In the genomic region with DNA sequence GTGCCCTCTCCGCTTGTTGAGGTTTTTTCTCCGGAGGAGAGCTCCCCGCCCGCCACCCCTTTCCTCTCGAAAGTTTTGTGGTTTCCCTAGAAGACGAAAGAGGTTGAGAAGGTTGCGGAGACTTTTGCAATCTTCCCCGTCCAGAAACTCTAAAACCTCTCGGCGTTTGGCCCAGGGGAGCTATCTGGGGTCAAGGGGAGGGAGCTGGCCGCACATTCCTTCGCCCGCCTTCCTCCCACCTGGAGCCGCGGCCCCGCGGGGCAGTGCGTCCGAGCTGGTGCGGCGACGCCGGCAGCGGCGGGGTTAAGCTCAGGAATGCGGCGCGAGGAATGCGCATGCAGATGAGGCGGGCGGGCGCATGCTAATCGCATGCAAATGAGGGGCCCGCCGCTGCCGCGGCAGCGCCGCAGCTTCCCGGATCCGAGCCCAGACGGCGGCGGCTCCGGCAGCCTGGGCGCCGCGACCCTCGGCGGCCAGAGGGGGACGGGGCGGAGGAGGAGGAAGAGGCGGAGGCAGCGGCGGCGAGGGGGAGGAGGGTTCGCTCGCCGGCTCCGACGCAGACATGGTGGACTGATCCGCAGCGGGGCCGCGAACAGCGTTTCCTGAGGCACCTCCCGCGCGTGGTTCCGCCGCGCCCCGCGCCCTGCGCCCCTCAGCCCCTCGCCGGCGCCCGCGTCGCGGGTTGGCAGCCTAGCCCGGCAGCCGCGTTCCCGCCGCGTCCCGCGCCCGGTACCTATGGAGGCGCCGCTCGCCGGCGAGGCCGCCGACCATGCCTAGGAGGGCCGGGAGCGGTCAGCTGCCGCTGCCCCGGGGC, we compare ENCODE assay signal across 8 cellular contexts. TPM values are rescaled to one million over a fixed set of nuclear protein-coding genes. Genes with fewer than 3 reads are reported as not detected.
DNase-seq lines count a peak whose midpoint lies in the region; ATAC-seq and TF ChIP-seq lines count a peak whose summit lies in the region.

Gene WWC2 (plus strand): TSS at position 535 of the 814 bp plus-strand sequence. CDS start 235 bp downstream, at position 770.

- peak within 1 kb of the TSS; percentile 69 to 71 for H3K4me3 Mint-ChIP-seq in activated T-cell treated with anti-CD3 and anti-CD28 coated beads, Interleukin-2, amount 50 U/mL, for 72 hours

- ATAC-seq in GM18909 (IDR thresholded peaks at IDR 0.05; ENCODE audit: poor library complexity, unreplicated experiment) = peak; percentile 78
- peak; percentile 83 for ATAC-seq in HG03432 (IDR thresholded peaks at IDR 0.05; ENCODE audit: unreplicated experiment)
- ATAC-seq in activated T-cell treated with anti-CD3 and anti-CD28 coated beads, Interleukin-2, amount 50 U/mL, for 72 hours (replicated peaks in 1 of 2) = peak; percentile 80 to 81

- no peaks in the 10 kb centered on the region for H3K36me3 Mint-ChIP-seq in activated T-cell treated with anti-CD3 and anti-CD28 coated beads, Interleukin-2, amount 50 U/mL, for 72 hours (ENCODE audit: insufficient read depth in 2 of 2)

- no peak within 1 kb of the TSS for H3K27ac Mint-ChIP-seq in activated T-cell treated with anti-CD3 and anti-CD28 coated beads, Interleukin-2, amount 50 U/mL, for 72 hours

- TF ChIP-seq POLR2A in erythroblast (IDR thresholded peaks at IDR 0.05; ENCODE audit: low read length) = peak; percentile 79

- H3K27me3 Mint-ChIP-seq in activated T-cell treated with anti-CD3 and anti-CD28 coated beads, Interleukin-2, amount 50 U/mL, for 72 hours (ENCODE audit: low read depth) = peaks cover 43% of the 10 kb centered on the region

- no peaks in the 10 kb centered on the region for H3K9me3 Mint-ChIP-seq in activated T-cell treated with anti-CD3 and anti-CD28 coated beads, Interleukin-2, amount 50 U/mL, for 72 hours

- DNase-seq in A172 (ENCODE audit: low spot score) (peak; percentile 77), erythroblast (lab: John Stamatoyannopoulos, UW) (peak; percentile 89 to 90), middle frontal gyrus (ENCODE audit: extremely low spot score, low spot score) (peak; percentile 72)
- DNase-seq in activated T-cell treated with anti-CD3 and anti-CD28 coated beads, Interleukin-2, amount 50 U/mL, for 72 hours = peak; percentile 59 to 65
- peak; percentile 11 to 42 for DNase-seq in stimulated activated CD8-positive, alpha-beta memory T cell treated with anti-CD3 and anti-CD28 coated beads, Interleukin-15, amount 100 ng/mL, for 4 hours (ENCODE audit: low read depth in 2 of 2)

- peaks cover 5% of the 10 kb centered on the region for H3K4me1 Mint-ChIP-seq in activated T-cell treated with anti-CD3 and anti-CD28 coated beads, Interleukin-2, amount 50 U/mL, for 72 hours (ENCODE audit: low read depth)

TF ChIP-seq in PFSK-1, 5 proteins besides CTCF, POLR2A, EP300 and RAD21:
- TF ChIP-seq FOXP2 (optimal IDR thresholded peaks at IDR 0.05; ENCODE audit: borderline replicate concordance, extremely low read depth, extremely low read length, insufficient read depth) = peak; percentile 86
- peak; percentile 81; the same call in 1 of the 2 replicates for TF ChIP-seq SIN3A (IDR thresholded peaks at IDR 0.05; ENCODE audit: borderline replicate concordance, insufficient read depth, low read length)
- TF ChIP-seq POLR2AphosphoS5 (IDR thresholded peaks at IDR 0.05; ENCODE audit: low read depth, low read length) = peak; percentile 79
- peak; percentile 82 for TF ChIP-seq TAF1 (IDR thresholded peaks at IDR 0.05; ENCODE audit: borderline replicate concordance, insufficient read depth, low read length)
- TF ChIP-seq, protein P1, sequence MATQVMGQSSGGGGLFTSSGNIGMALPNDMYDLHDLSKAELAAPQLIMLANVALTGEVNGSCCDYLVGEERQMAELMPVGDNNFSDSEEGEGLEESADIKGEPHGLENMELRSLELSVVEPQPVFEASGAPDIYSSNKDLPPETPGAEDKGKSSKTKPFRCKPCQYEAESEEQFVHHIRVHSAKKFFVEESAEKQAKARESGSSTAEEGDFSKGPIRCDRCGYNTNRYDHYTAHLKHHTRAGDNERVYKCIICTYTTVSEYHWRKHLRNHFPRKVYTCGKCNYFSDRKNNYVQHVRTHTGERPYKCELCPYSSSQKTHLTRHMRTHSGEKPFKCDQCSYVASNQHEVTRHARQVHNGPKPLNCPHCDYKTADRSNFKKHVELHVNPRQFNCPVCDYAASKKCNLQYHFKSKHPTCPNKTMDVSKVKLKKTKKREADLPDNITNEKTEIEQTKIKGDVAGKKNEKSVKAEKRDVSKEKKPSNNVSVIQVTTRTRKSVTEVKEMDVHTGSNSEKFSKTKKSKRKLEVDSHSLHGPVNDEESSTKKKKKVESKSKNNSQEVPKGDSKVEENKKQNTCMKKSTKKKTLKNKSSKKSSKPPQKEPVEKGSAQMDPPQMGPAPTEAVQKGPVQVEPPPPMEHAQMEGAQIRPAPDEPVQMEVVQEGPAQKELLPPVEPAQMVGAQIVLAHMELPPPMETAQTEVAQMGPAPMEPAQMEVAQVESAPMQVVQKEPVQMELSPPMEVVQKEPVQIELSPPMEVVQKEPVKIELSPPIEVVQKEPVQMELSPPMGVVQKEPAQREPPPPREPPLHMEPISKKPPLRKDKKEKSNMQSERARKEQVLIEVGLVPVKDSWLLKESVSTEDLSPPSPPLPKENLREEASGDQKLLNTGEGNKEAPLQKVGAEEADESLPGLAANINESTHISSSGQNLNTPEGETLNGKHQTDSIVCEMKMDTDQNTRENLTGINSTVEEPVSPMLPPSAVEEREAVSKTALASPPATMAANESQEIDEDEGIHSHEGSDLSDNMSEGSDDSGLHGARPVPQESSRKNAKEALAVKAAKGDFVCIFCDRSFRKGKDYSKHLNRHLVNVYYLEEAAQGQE (IDR thresholded peaks at IDR 0.05; ENCODE audit: insufficient read depth in 1 of 2, low read depth in 2 of 2, low read length in 2 of 2) = no peak

RNA-seq across cellular contexts. Expression of gene WWC2, which starts in this region (rescaled TPM):
- total RNA-seq in A172 (2014; rRNA removed; shearing (Covaris generic)) = 22.4 and 27.7 TPM in 2 replicates
- polyA plus RNA-seq in PFSK-1 (2012; ENCODE audit: insufficient read length, low read depth) = 15.0 TPM
- 1 to 10 TPM; 3.6 to 3.7 TPM for total RNA-seq in activated T-cell treated with anti-CD3 and anti-CD28 coated beads, Interleukin-2, amount 50 U/mL, for 72 hours

Comparison
In these comparisons a context has a peak if more than half of its experiments do, and no peak if none do; other contexts are left out.
1. Peak in every context shown above with its lines: DNase-seq and ATAC-seq.
2. DNase-seq: peak in every context shown above with its lines; median percentile 90 in erythroblast; 77 in A172; 72 in middle frontal gyrus; 62 in activated T-cell treated with anti-CD3 and anti-CD28 coated beads, Interleukin-2, amount 50 U/mL, for 72 hours; 26 in stimulated activated CD8-positive, alpha-beta memory T cell treated with anti-CD3 and anti-CD28 coated beads, Interleukin-15, amount 100 ng/mL, for 4 hours.